25 cellular contexts compared by ENCODE assay signal in genomic region chr1:230696722-230697432, GRCh38. TPM values are rescaled to one million over a fixed set of nuclear protein-coding genes. Genes with fewer than 3 reads are reported as not detected.
A peak's percentile ranks its signal among the peaks of the same experiment; 100 is the strongest.
DNase-seq lines count a peak whose midpoint lies in the region; ATAC-seq, FAIRE-seq and TF ChIP-seq lines count a peak whose summit lies in the region.
"Had no signal": no experiment of that assay in that cellular context is flagged by ENCODE, and none has a peak within 500 bp of the region (broad histone marks: within the 10 kb centered on the region; RNA-seq: fewer than 3 reads in every experiment).

No MANE protein-coding gene starts in this region.

- no peaks in the 10 kb centered on the region for H3K79me2 ChIP-seq in H9 (ENCODE audit: insufficient read depth, low read length)
- H3K79me2 ChIP-seq in K562 (ENCODE audit: control insufficient read depth, insufficient read depth, low read length), result no peaks in the 10 kb centered on the region

- no peak overlapping the region for H3K4me3 Mint-ChIP-seq in H9
- H3K4me3 Mint-ChIP-seq: activated CD4-positive, alpha-beta T cell treated with anti-CD3 and anti-CD28 coated beads for 36 hours; CD14-positive monocyte had no signal

- H2AK5ac ChIP-seq in H9 (ENCODE audit: insufficient read length, low read length) (no peak overlapping the region), mesenchymal stem cell (ENCODE audit: low read length, severe bottlenecking) (no peak overlapping the region)

- H4K8ac ChIP-seq in H9 (replicated peaks; ENCODE audit: insufficient read length, low read depth, low read length) (no peak overlapping the region), mesenchymal stem cell (ENCODE audit: low read length) (peak overlapping the region; percentile 9)

- H3K27ac Mint-ChIP-seq in H9, result no peak overlapping the region
- H3K27ac Mint-ChIP-seq: activated CD4-positive, alpha-beta T cell treated with anti-CD3 and anti-CD28 coated beads for 36 hours; activated naive CD4-positive, alpha-beta T cell treated with anti-CD3 and anti-CD28 coated beads, Interleukin-2, amount 50 U/mL, for 72 hours; CD14-positive monocyte had no signal

- peaks cover 14% of the 10 kb centered on the region for H3K27me3 Mint-ChIP-seq in H9 (ENCODE audit: low read depth)
- H3K27me3 Mint-ChIP-seq: activated CD4-positive, alpha-beta T cell treated with anti-CD3 and anti-CD28 coated beads for 36 hours had no signal

- H2AFZ ChIP-seq in H9 (ENCODE audit: low read length) (no peak overlapping the region), K562 (ENCODE audit: low read depth, low read length) (peak overlapping the region; percentile 49; the same call in 1 of the 2 replicates), mesenchymal stem cell (ENCODE audit: low read depth, low read length) (no peak overlapping the region)

- H3K18ac ChIP-seq in H9 (ENCODE audit: insufficient read length, low read depth, low read length) (no peak overlapping the region), mesenchymal stem cell (ENCODE audit: low read depth in 1 of 2, low read length in 2 of 2) (no peak overlapping the region)

- H3K4me1 Mint-ChIP-seq in H9, result peaks cover 4 to 11% of the 10 kb centered on the region in 2 experiments
- H3K4me1 Mint-ChIP-seq: activated CD4-positive, alpha-beta T cell treated with anti-CD3 and anti-CD28 coated beads for 36 hours; CD14-positive monocyte had no signal

- H3K27ac ChIP-seq in H9 (ENCODE audit: insufficient read length, low read depth, low read length) (no peak overlapping the region), K562 (ENCODE audit: extremely low read depth, low read depth, low read length) (no peak overlapping the region), mesenchymal stem cell (ENCODE audit: low read length, poor library complexity, severe bottlenecking) (no peak overlapping the region)
- H3K27ac ChIP-seq: heart left ventricle, upper lobe of right lung had no signal

- CTCF ChIA-PET in K562 (lab: Yijun Ruan, JAX; ENCODE audit: low intra/inter-chr PET ratio), result no interaction called here
- CTCF ChIA-PET in HEK293T (lab: Yijun Ruan, JAX), result no interaction called here

- no peak overlapping the region for H3T11ph ChIP-seq in H9 (ENCODE audit: low read length)

- H4K20me1 ChIP-seq in H9 (ENCODE audit: control insufficient read depth, insufficient read depth, insufficient read length), result no peaks in the 10 kb centered on the region
- peaks cover 9% of the 10 kb centered on the region; the same call in 1 of the 2 replicates for H4K20me1 ChIP-seq in K562 (replicated peaks; ENCODE audit: control insufficient read depth, insufficient read depth, low read length)

- TF ChIP-seq CTCF in AG10803 (conservative IDR thresholded peaks at IDR 0.05; ENCODE audit: low read length), result no peak
- peak; percentile 27; the same call in 2 of the 3 replicates for TF ChIP-seq CTCF in H9 (conservative IDR thresholded peaks at IDR 0.05)
- peak; percentile 12 to 32 (median 13); a peak in 2 of 6 replicates for TF ChIP-seq CTCF in K562 (IDR thresholded peaks at IDR 0.05 in 2 of 3, conservative IDR thresholded peaks at IDR 0.05 in 1 of 3; ENCODE audit: insufficient read depth in 2 of 3, low read depth in 1 of 3, low read length in 3 of 3)

- POLR2A ChIA-PET in K562 (lab: Yijun Ruan, JAX) (interaction anchor here (1.3 kb wide), 1 partner anchor 11 kb away, joined by 4 read pairs; no protein-coding TSS in a partner anchor), HEK293T (lab: Yijun Ruan, JAX) (no interaction called here)

- intact Hi-C loops in K562 (cut with micrococcal nuclease), result loop anchor here (5.0 kb wide), 1 partner anchor 75 kb away; no protein-coding TSS in a partner anchor

- H3K4ac ChIP-seq in H9 (ENCODE audit: low read depth, low read length) (no peak overlapping the region), mesenchymal stem cell (ENCODE audit: low read depth in 1 of 2, low read length in 2 of 2) (no peak overlapping the region)

- in situ Hi-C loops in K562 (cut with MboI), result no loop called here

- TF ChIP-seq POLR2A in K562 (conservative IDR thresholded peaks at IDR 0.05), result no peak

- no CpG with 5 or more reads among the region's 7 CpGs for whole genome bisulfite sequencing in H9 (ENCODE audit: extremely low coverage, insufficient read length, low lambda C conversion rate)
- 13% methylated on average over 7 of the region's 7 CpGs for WGBS in K562 (ENCODE audit: insufficient coverage, low coverage, missing lambda C conversion rate)
- 94% methylated on average over 4 of the region's 7 CpGs for WGBS in mesenchymal stem cell

- no peaks in the 10 kb centered on the region for H3K9me1 ChIP-seq in K562 (ENCODE audit: control insufficient read depth, insufficient read depth, low read length)

- peaks cover 9 to 21% (median 18%) of the 10 kb centered on the region in 3 experiments; a peak in 6 of 7 replicates for H3K36me3 Mint-ChIP-seq in H9 (ENCODE audit: insufficient read depth in 1 of 3, low read depth in 3 of 3)
- H3K36me3 Mint-ChIP-seq: activated naive CD4-positive, alpha-beta T cell treated with anti-CD3 and anti-CD28 coated beads, Interleukin-2, amount 50 U/mL, for 72 hours had no signal

- DNase-seq in AG10803 (ENCODE audit: low read depth) (peak; percentile 49), H9 (no peak), K562 (ENCODE audit: extremely low read depth in 1 of 4, low spot score in 3 of 4) (peak in 2 of 4 experiments; percentile 18 to 24), mesenchymal stem cell (no peak), HEK293T (ENCODE audit: extremely low spot score) (no peak), NOMO-1 treated with dmso at 0.1 percent for 144 hours (lab: John Stamatoyannopoulos, UW; ENCODE audit: unreplicated experiment) (no peak), globus pallidus (ENCODE audit: low spot score) (no peak)
- DNase-seq: activated CD4-positive, alpha-beta T cell treated with anti-CD3 and anti-CD28 coated beads for 36 hours; activated CD8-positive, alpha-beta memory T cell treated with anti-CD3 and anti-CD28 coated beads for 24 hours; effector CD4-positive, alpha-beta T cell; heart left ventricle; midbrain; NCI-H524 treated with DMSO at 0.1 percent for 48 hours; T-helper 1 cell; upper lobe of right lung had no signal

- H3K4me1 ChIP-seq in H9 (ENCODE audit: insufficient read depth, low read length) (no peaks in the 10 kb centered on the region), K562 (replicated peaks in 1 of 2; ENCODE audit: control insufficient read depth in 2 of 2, insufficient read depth in 2 of 2, low read length in 2 of 2) (no peaks in the 10 kb centered on the region), mesenchymal stem cell (ENCODE audit: control insufficient read depth, insufficient read depth, low read depth, low read length) (peaks cover 3% of the 10 kb centered on the region)
- H3K4me1 ChIP-seq: upper lobe of right lung had no signal

- no peak overlapping the region for H3K14ac ChIP-seq in H9 (ENCODE audit: insufficient read depth, low read length)
- H3K14ac ChIP-seq in mesenchymal stem cell (ENCODE audit: low read length in 2 of 2), result no peak overlapping the region

- no peak overlapping the region for H2BK15ac ChIP-seq in H9 (ENCODE audit: low read depth, low read length)
- no peak overlapping the region for H2BK15ac ChIP-seq in mesenchymal stem cell (ENCODE audit: low read depth, poor library complexity, severe bottlenecking)

- no peak overlapping the region for H4K91ac ChIP-seq in H9 (ENCODE audit: insufficient read length, low read depth, low read length)
- no peak overlapping the region for H4K91ac ChIP-seq in mesenchymal stem cell (ENCODE audit: low read length)

- no peaks in the 10 kb centered on the region for H3K9me3 Mint-ChIP-seq in H9
- H3K9me3 Mint-ChIP-seq: activated naive CD4-positive, alpha-beta T cell treated with anti-CD3 and anti-CD28 coated beads, Interleukin-2, amount 50 U/mL, for 72 hours; CD14-positive monocyte had no signal

- no peak for TF ChIP-seq RAD21 in K562 (CRISPR knock-in tag; conservative IDR thresholded peaks at IDR 0.05 in 1 of 2, IDR thresholded peaks at IDR 0.05 in 1 of 2)

- H3K9me3 ChIP-seq in H9 (ENCODE audit: control insufficient read depth, low read depth, low read length) (no peaks in the 10 kb centered on the region), K562 (replicated peaks; ENCODE audit: control insufficient read depth, insufficient read depth, low read depth, low read length) (no peaks in the 10 kb centered on the region), mesenchymal stem cell (ENCODE audit: control insufficient read depth, low read length) (no peaks in the 10 kb centered on the region)
- H3K9me3 ChIP-seq: heart left ventricle, upper lobe of right lung had no signal

- no peak overlapping the region for H4K5ac ChIP-seq in H9 (ENCODE audit: insufficient read length, low read depth, low read length)

- H3K27me3 ChIP-seq in H9 (ENCODE audit: insufficient read depth, low read length), result no peaks in the 10 kb centered on the region
- peaks cover 24 to 33% of the 10 kb centered on the region in 2 experiments for H3K27me3 ChIP-seq in K562 (ENCODE audit: control insufficient read depth in 2 of 2, insufficient read depth in 2 of 2, low read length in 2 of 2)
- peaks cover 0 to 7% of the 10 kb centered on the region in 2 experiments for H3K27me3 ChIP-seq in mesenchymal stem cell (ENCODE audit: control insufficient read depth in 1 of 2, insufficient read depth in 1 of 2, low read length in 2 of 2)
- H3K27me3 ChIP-seq: heart left ventricle, upper lobe of right lung had no signal

- no peaks in the 10 kb centered on the region for H3K79me1 ChIP-seq in H9 (ENCODE audit: insufficient read depth, low read depth, low read length, poor library complexity, severe bottlenecking)
- H3K79me1 ChIP-seq in mesenchymal stem cell (replicated peaks; ENCODE audit: low read length, poor library complexity, severe bottlenecking), result no peaks in the 10 kb centered on the region

- H3K56ac ChIP-seq in H9 (ENCODE audit: insufficient read length, low read depth, low read length), result no peak overlapping the region

- TF ChIP-seq EP300 in K562 (IDR thresholded peaks at IDR 0.05; ENCODE audit: low read length), result no peak

- no peak overlapping the region for H3K4me2 ChIP-seq in H9 (ENCODE audit: insufficient read depth, insufficient read length, low read length)
- no peak overlapping the region for H3K4me2 ChIP-seq in K562 (ENCODE audit: insufficient read depth, low read length)
- no peak overlapping the region for H3K4me2 ChIP-seq in mesenchymal stem cell (ENCODE audit: low read length, poor library complexity, severe bottlenecking)

- no peak overlapping the region for H2BK5ac ChIP-seq in H9 (ENCODE audit: insufficient read length, low read length)
- no peak overlapping the region for H2BK5ac ChIP-seq in mesenchymal stem cell (ENCODE audit: low read depth, low read length, poor library complexity, severe bottlenecking)

- no peak overlapping the region for H3K9ac ChIP-seq in H9 (ENCODE audit: extremely low read depth, insufficient read length, low read length)
- no peak overlapping the region for H3K9ac ChIP-seq in K562 (ENCODE audit: insufficient read depth in 1 of 2, low read depth in 2 of 2, low read length in 2 of 2)
- H3K9ac ChIP-seq in mesenchymal stem cell (ENCODE audit: low read length), result no peak overlapping the region

- ATAC-seq in K562 (peak; percentile 64), HG03520 (IDR thresholded peaks at IDR 0.05; ENCODE audit: unreplicated experiment) (no peak)
- ATAC-seq: activated CD4-positive, alpha-beta T cell treated with anti-CD3 and anti-CD28 coated beads for 36 hours; activated naive CD4-positive, alpha-beta T cell treated with anti-CD3 and anti-CD28 coated beads, Interleukin-2, amount 50 U/mL, for 72 hours; left lobe of liver; upper lobe of right lung had no signal

- H3K36me3 ChIP-seq in K562 (ENCODE audit: control insufficient read depth, insufficient read depth, low read length) (peaks cover 14% of the 10 kb centered on the region; the same call in 2 of the 3 replicates), mesenchymal stem cell (ENCODE audit: control insufficient read depth in 1 of 2, insufficient read depth in 2 of 2, low read depth in 1 of 2, low read length in 2 of 2) (peaks cover 22 to 25% of the 10 kb centered on the region in 2 experiments)

- H3K23ac ChIP-seq in H9 (ENCODE audit: insufficient read length, low read depth, low read length), result no peak overlapping the region
- H3K23ac ChIP-seq in mesenchymal stem cell (ENCODE audit: low read length in 2 of 2), result no peak overlapping the region

- BruUV-seq in K562 (replicated peaks; lab: Mats Ljungman, UMichigan), result no TSS peak

- no peak overlapping the region for H2BK20ac ChIP-seq in H9 (ENCODE audit: low read depth, low read length, poor library complexity, severe bottlenecking)

- H2BK12ac ChIP-seq in H9 (ENCODE audit: insufficient read length, low read depth, low read length) (no peak overlapping the region), mesenchymal stem cell (ENCODE audit: low read length in 2 of 2) (no peak overlapping the region)

- no peak for FAIRE-seq in K562 (lab: Jason Lieb, UNC)
- FAIRE-seq: TTC549 had no signal

- H3K23me2 ChIP-seq in H9 (ENCODE audit: insufficient read length, low read depth, low read length, poor library complexity, severe bottlenecking), result no peaks in the 10 kb centered on the region

- H2BK120ac ChIP-seq in H9 (ENCODE audit: low read depth, low read length, poor library complexity, severe bottlenecking) (no peak overlapping the region), mesenchymal stem cell (ENCODE audit: low read depth, low read length) (no peak overlapping the region)

- H3K4me3 ChIP-seq in AG10803 (ENCODE audit: low read length) (no peak overlapping the region), K562 (no peak overlapping the region), mesenchymal stem cell (ENCODE audit: insufficient read depth in 1 of 2, low read depth in 1 of 2, low read length in 2 of 2) (peak overlapping the region in 1 of 2 experiments; percentile 30)
- H3K4me3 ChIP-seq: heart left ventricle, upper lobe of right lung had no signal

RNA-seq across cellular contexts. Expression of gene AGT, which starts 17.0 kb away (rescaled TPM):
- not detected in 2 replicates for total RNA-seq in H9 (2021)
- total RNA-seq in K562 (2011; cell fraction: chromatin; rRNA removed; ENCODE audit: low replicate concordance), result not detected in 2 replicates
- total RNA-seq in K562 (2011; cell fraction: nucleolus; rRNA removed), result not detected in 2 replicates
- total RNA-seq in K562 (2011; cell fraction: nucleoplasm; rRNA removed), result not detected in 2 replicates
- total RNA-seq in K562 (2014; rRNA removed), result not detected in 2 replicates
- not detected in 2 replicates for total RNA-seq in K562 (2014; rRNA removed; fragmentation: Illumina TruSeq; extraction: Trizol)
- total RNA-seq in K562 (2015; rRNA removed; fragmentation: Illumina TruSeq; extraction: Trizol), result not detected in 2 replicates
- 0.40 and 0.78 TPM in 2 replicates for total RNA-seq in K562 (2021)
- not detected in 2 replicates for polyA plus RNA-seq in K562 (2011; rRNA removed)
- 0.04 TPM in 1 of 2 replicates, not detected in the other for polyA plus RNA-seq in K562 (2011; cell fraction: cytosol; rRNA removed)
- polyA plus RNA-seq in K562 (2011; cell fraction: nucleus; rRNA removed), result not detected in 2 replicates
- not detected in 2 replicates for polyA plus RNA-seq in K562 (2012)
- not detected in 2 replicates for polyA plus RNA-seq in K562 (2014; fragmentation: Illumina TruSeq; extraction: Trizol)
- not detected for polyA plus RNA-seq in K562 (2014; fragmentation: Nextera tagmentation; extraction: Ambion mirVana)
- not detected in 2 replicates for polyA plus RNA-seq in K562 (2014; rRNA removed)
- not detected in 2 replicates for polyA minus RNA-seq in K562 (2011; rRNA and poly(A)+ RNA removed)
- polyA minus RNA-seq in K562 (2011; cell fraction: cytosol; rRNA and poly(A)+ RNA removed), result 5.2 TPM in 1 of 2 replicates, not detected in the other
- not detected in 2 replicates for polyA minus RNA-seq in K562 (2011; cell fraction: nucleus; rRNA and poly(A)+ RNA removed)
- polyA plus RNA-seq in mesenchymal stem cell (2013, experiment 1 of 2), result 30.4 TPM
- 30.9 TPM for polyA plus RNA-seq in mesenchymal stem cell (2013, experiment 2 of 2)
- total RNA-seq: activated CD4-positive, alpha-beta T cell treated with anti-CD3 and anti-CD28 coated beads for 36 hours; activated naive CD4-positive, alpha-beta T cell treated with anti-CD3 and anti-CD28 coated beads, Interleukin-2, amount 50 U/mL, for 72 hours; MCF 10A had no signal
- polyA plus RNA-seq: CD14-positive monocyte, neural cell had no signal

RNA-seq across cellular contexts. Expression of gene CAPN9, which starts 50.3 kb away (rescaled TPM):
- 0.22 TPM in 1 of 2 replicates, not detected in the other for total RNA-seq in H9 (2021)
- total RNA-seq in K562 (2011; cell fraction: chromatin; rRNA removed; ENCODE audit: low replicate concordance), result not detected in 2 replicates
- total RNA-seq in K562 (2011; cell fraction: nucleolus; rRNA removed), result not detected in 2 replicates
- total RNA-seq in K562 (2011; cell fraction: nucleoplasm; rRNA removed), result not detected in 2 replicates
- total RNA-seq in K562 (2014; rRNA removed), result not detected in 2 replicates
- total RNA-seq in K562 (2014; rRNA removed; fragmentation: Illumina TruSeq; extraction: Trizol), result not detected in 2 replicates
- total RNA-seq in K562 (2015; rRNA removed; fragmentation: Illumina TruSeq; extraction: Trizol), result not detected in 2 replicates
- not detected in 2 replicates for total RNA-seq in K562 (2021)
- polyA plus RNA-seq in K562 (2011; rRNA removed), result not detected in 2 replicates
- polyA plus RNA-seq in K562 (2011; cell fraction: cytosol; rRNA removed), result not detected in 2 replicates
- not detected in 2 replicates for polyA plus RNA-seq in K562 (2011; cell fraction: nucleus; rRNA removed)
- polyA plus RNA-seq in K562 (2012), result not detected in 2 replicates
- not detected in 2 replicates for polyA plus RNA-seq in K562 (2014; fragmentation: Illumina TruSeq; extraction: Trizol)
- polyA plus RNA-seq in K562 (2014; fragmentation: Nextera tagmentation; extraction: Ambion mirVana), result not detected
- not detected in 2 replicates for polyA plus RNA-seq in K562 (2014; rRNA removed)
- not detected in 2 replicates for polyA minus RNA-seq in K562 (2011; rRNA and poly(A)+ RNA removed)
- not detected in 2 replicates for polyA minus RNA-seq in K562 (2011; cell fraction: cytosol; rRNA and poly(A)+ RNA removed)
- polyA minus RNA-seq in K562 (2011; cell fraction: nucleus; rRNA and poly(A)+ RNA removed), result not detected in 2 replicates
- 0.21 TPM for polyA plus RNA-seq in mesenchymal stem cell (2013, experiment 1 of 2)
- 0.12 TPM for polyA plus RNA-seq in mesenchymal stem cell (2013, experiment 2 of 2)
- total RNA-seq: activated CD4-positive, alpha-beta T cell treated with anti-CD3 and anti-CD28 coated beads for 36 hours; activated naive CD4-positive, alpha-beta T cell treated with anti-CD3 and anti-CD28 coated beads, Interleukin-2, amount 50 U/mL, for 72 hours; chondrocyte; epithelial cell of proximal tubule; left lobe of liver; MCF 10A; subcutaneous adipose tissue had no signal
- polyA plus RNA-seq: CD14-positive monocyte had no signal

RNA-seq across cellular contexts. Expression of gene COG2, which starts 54.6 kb away (rescaled TPM):
- 35.7 and 42.2 TPM in 2 replicates for total RNA-seq in H9 (2021)
- total RNA-seq in K562 (2011; cell fraction: chromatin; rRNA removed; ENCODE audit: low replicate concordance), result 23.5 and 49.3 TPM in 2 replicates
- total RNA-seq in K562 (2011; cell fraction: nucleolus; rRNA removed), result 14.7 and 17.4 TPM in 2 replicates
- total RNA-seq in K562 (2011; cell fraction: nucleoplasm; rRNA removed), result 22.7 and 32.1 TPM in 2 replicates
- total RNA-seq in K562 (2014; rRNA removed), result 40.2 and 51.7 TPM in 2 replicates
- total RNA-seq in K562 (2014; rRNA removed; fragmentation: Illumina TruSeq; extraction: Trizol), result 33.3 and 36.7 TPM in 2 replicates
- 33.5 and 34.8 TPM in 2 replicates for total RNA-seq in K562 (2015; rRNA removed; fragmentation: Illumina TruSeq; extraction: Trizol)
- 36.2 and 43.9 TPM in 2 replicates for total RNA-seq in K562 (2021)
- 21.8 and 24.0 TPM in 2 replicates for polyA plus RNA-seq in K562 (2011; rRNA removed)
- polyA plus RNA-seq in K562 (2011; cell fraction: cytosol; rRNA removed), result 9.3 and 11.5 TPM in 2 replicates
- 35.5 and 37.9 TPM in 2 replicates for polyA plus RNA-seq in K562 (2011; cell fraction: nucleus; rRNA removed)
- polyA plus RNA-seq in K562 (2012), result 18.1 and 20.6 TPM in 2 replicates
- 31.3 and 33.5 TPM in 2 replicates for polyA plus RNA-seq in K562 (2014; fragmentation: Illumina TruSeq; extraction: Trizol)
- 10 to 100 TPM; 22.0 to 31.3 TPM for polyA plus RNA-seq in K562 (2014; fragmentation: Nextera tagmentation; extraction: Ambion mirVana)
- 26.8 and 30.9 TPM in 2 replicates for polyA plus RNA-seq in K562 (2014; rRNA removed)
- 33.3 and 34.4 TPM in 2 replicates for polyA minus RNA-seq in K562 (2011; rRNA and poly(A)+ RNA removed)
- polyA minus RNA-seq in K562 (2011; cell fraction: cytosol; rRNA and poly(A)+ RNA removed), result 14.9 and 15.0 TPM in 2 replicates
- 17.6 and 32.9 TPM in 2 replicates for polyA minus RNA-seq in K562 (2011; cell fraction: nucleus; rRNA and poly(A)+ RNA removed)
- 18.3 TPM for polyA plus RNA-seq in mesenchymal stem cell (2013, experiment 1 of 2)
- 17.6 TPM for polyA plus RNA-seq in mesenchymal stem cell (2013, experiment 2 of 2)
